Comparison of ENCODE assay signal across 31 cellular contexts in genomic region chr12:96743606-96744005, GRCh38.
A peak's percentile ranks its signal among the peaks of the same experiment; 100 is the strongest.
DNase-seq lines count a peak whose midpoint lies in the region; ATAC-seq and TF ChIP-seq lines count a peak whose summit lies in the region.
"Had no signal": no experiment of that assay in that cellular context is flagged by ENCODE, and none has a peak within 500 bp of the region (broad histone marks: within the 10 kb centered on the region; RNA-seq: fewer than 3 reads in every experiment).

No MANE protein-coding gene starts in this region.

- CTCF ChIA-PET in activated CD8-positive, alpha-beta T cell treated with anti-CD3 and anti-CD28 coated beads, Interleukin-2, amount 10 ng/mL, durations not matched to agents 7 days and 5 days (lab: Charles Lee): no interaction called here

- H3K4me3 ChIP-seq in choroid plexus epithelial cell (ENCODE audit: low read depth, low read length): no peak overlapping the region
- H3K4me3 ChIP-seq: gastroesophageal sphincter, stomach, transverse colon had no signal

- H3K36me3 Mint-ChIP-seq in activated CD8-positive, alpha-beta T cell treated with anti-CD3 and anti-CD28 coated beads, Interleukin-2, amount 10 ng/mL, durations not matched to agents 7 days and 5 days (ENCODE audit: low read depth): no peaks in the 10 kb centered on the region
- H3K36me3 Mint-ChIP-seq: CD8-positive, alpha-beta memory T cell had no signal

- peak; percentile 25 for DNase-seq in A172 (ENCODE audit: low spot score)
- DNase-seq in LHCN-M2 (ENCODE audit: low read depth): peak; percentile 18
- DNase-seq in choroid plexus epithelial cell (ENCODE audit: low read depth): peak; percentile 24
- peak; percentile 11 for DNase-seq in kidney tubule cell (ENCODE audit: low spot score)
- no peak for DNase-seq in NCI-H146 (lab: John Stamatoyannopoulos, UW)
- DNase-seq in activated CD8-positive, alpha-beta T cell treated with anti-CD3 and anti-CD28 coated beads, Interleukin-2, amount 10 ng/mL, durations not matched to agents 7 days and 5 days: no peak
- no peak for DNase-seq in activated effector memory CD4-positive, alpha-beta T cell treated with anti-CD3 and anti-CD28 coated beads, Interleukin-2, amount 50 U/mL, for 16 hours
- DNase-seq: 8988T; activated CD4-positive, alpha-beta T cell treated with anti-CD3 and anti-CD28 coated beads for 4 hours; activated naive CD4-positive, alpha-beta T cell treated with Interleukin-2 at 50 U/mL for 16 hours; activated T-cell treated with anti-CD3 and anti-CD28 coated beads, Interleukin-2, amount 50 U/mL, for 48 hours; amygdala; CD8-positive, alpha-beta memory T cell; DMS153; erythroblast; GDM1; hypothalamus; KG1; left ventricle myocardium superior; NCI-H187 treated with DMSO at 0.1 percent for 48 hours; NCI-H345; NCI-H774; RPMI8226; stimulated activated CD8-positive, alpha-beta memory T cell treated with anti-CD3 and anti-CD28 coated beads, Interleukin-4, amount 100 ng/mL, for 48 hours; stomach; transverse colon had no signal

- H3K27ac Mint-ChIP-seq in activated CD8-positive, alpha-beta T cell treated with anti-CD3 and anti-CD28 coated beads, Interleukin-2, amount 10 ng/mL, durations not matched to agents 7 days and 5 days: no peak overlapping the region
- H3K27ac Mint-ChIP-seq: B cell; CD8-positive, alpha-beta memory T cell; nephron; T-helper 1 cell treated with Interleukin-12 subunit alpha and Interleukin-12 subunit beta and Interleukin-4 antibody, amounts not matched to agents 30 μg/mL and 1 μg/mL, for 36 hours had no signal

- H3K27me3 Mint-ChIP-seq in activated CD8-positive, alpha-beta T cell treated with anti-CD3 and anti-CD28 coated beads, Interleukin-2, amount 10 ng/mL, durations not matched to agents 7 days and 5 days (ENCODE audit: low read depth): peaks cover 7% of the 10 kb centered on the region

- POLR2A ChIA-PET in activated CD8-positive, alpha-beta T cell treated with anti-CD3 and anti-CD28 coated beads, Interleukin-2, amount 10 ng/mL, durations not matched to agents 7 days and 5 days (lab: Charles Lee): no interaction called here

- TF ChIP-seq CTCF in choroid plexus epithelial cell (conservative IDR thresholded peaks at IDR 0.05; ENCODE audit: low read depth, low read length): no peak

- H3K4me3 Mint-ChIP-seq in activated CD8-positive, alpha-beta T cell treated with anti-CD3 and anti-CD28 coated beads, Interleukin-2, amount 10 ng/mL, durations not matched to agents 7 days and 5 days: no peak overlapping the region
- H3K4me3 Mint-ChIP-seq: B cell; CD8-positive, alpha-beta memory T cell; nephron; T-helper 1 cell treated with Interleukin-12 subunit alpha and Interleukin-12 subunit beta and Interleukin-4 antibody, amounts not matched to agents 30 μg/mL and 1 μg/mL, for 36 hours had no signal

- H3K4me1 Mint-ChIP-seq in activated CD8-positive, alpha-beta T cell treated with anti-CD3 and anti-CD28 coated beads, Interleukin-2, amount 10 ng/mL, durations not matched to agents 7 days and 5 days (ENCODE audit: low read depth): no peaks in the 10 kb centered on the region
- H3K4me1 Mint-ChIP-seq: B cell; CD8-positive, alpha-beta memory T cell; nephron had no signal

- no peaks in the 10 kb centered on the region for H3K9me3 Mint-ChIP-seq in activated CD8-positive, alpha-beta T cell treated with anti-CD3 and anti-CD28 coated beads, Interleukin-2, amount 10 ng/mL, durations not matched to agents 7 days and 5 days (ENCODE audit: insufficient read depth)
- H3K9me3 Mint-ChIP-seq: CD8-positive, alpha-beta memory T cell; nephron; T-helper 1 cell treated with Interleukin-12 subunit alpha and Interleukin-12 subunit beta and Interleukin-4 antibody, amounts not matched to agents 30 μg/mL and 1 μg/mL, for 36 hours had no signal

- ATAC-seq in activated CD8-positive, alpha-beta T cell treated with anti-CD3 and anti-CD28 coated beads, Interleukin-2, amount 10 ng/mL, durations not matched to agents 7 days and 5 days: no peak
- ATAC-seq in GM21786 (IDR thresholded peaks at IDR 0.05; ENCODE audit: unreplicated experiment): no peak
- ATAC-seq: gastroesophageal sphincter, left ventricle myocardium superior had no signal

Comparison
In these comparisons a context has a peak if more than half of its experiments do, and no peak if none do; other contexts are left out.
1. DNase-seq: peak in A172 (single experiment), LHCN-M2 (single experiment), choroid plexus epithelial cell (single experiment) and kidney tubule cell (single experiment); none in NCI-H146 (single experiment), activated CD8-positive, alpha-beta T cell treated with anti-CD3 and anti-CD28 coated beads, Interleukin-2, amount 10 ng/mL, durations not matched to agents 7 days and 5 days (single experiment) and activated effector memory CD4-positive, alpha-beta T cell treated with anti-CD3 and anti-CD28 coated beads, Interleukin-2, amount 50 U/mL, for 16 hours (single experiment).